In the genomic region with DNA sequence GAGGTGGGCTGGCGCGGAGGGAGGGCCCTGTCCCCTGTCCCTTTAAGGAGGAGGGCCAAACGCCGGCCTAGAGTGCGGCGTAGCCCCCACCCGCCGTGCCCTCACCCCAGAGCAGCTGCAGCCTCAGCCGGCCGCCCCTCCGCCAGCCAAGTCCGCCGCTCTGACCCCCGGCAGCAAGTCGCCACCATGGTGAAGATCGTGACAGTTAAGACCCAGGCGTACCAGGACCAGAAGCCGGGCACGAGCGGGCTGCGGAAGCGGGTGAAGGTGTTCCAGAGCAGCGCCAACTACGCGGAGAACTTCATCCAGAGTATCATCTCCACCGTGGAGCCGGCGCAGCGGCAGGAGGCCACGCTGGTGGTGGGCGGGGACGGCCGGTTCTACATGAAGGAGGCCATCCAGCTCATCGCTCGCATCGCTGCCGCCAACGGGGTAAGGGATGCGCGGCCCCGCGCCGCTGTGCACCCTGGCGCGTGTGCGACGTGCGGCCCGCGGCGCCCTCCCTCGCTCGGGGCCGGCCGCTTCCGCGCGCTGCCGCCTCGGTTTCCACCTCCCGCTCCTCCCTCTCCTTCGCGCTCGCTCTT, we compare ENCODE assay signal across 1 cellular context.
A peak's percentile ranks its signal among the peaks of the same experiment; 100 is the strongest.
TF ChIP-seq lines count a peak whose summit lies in the region.

A gene (plus strand): TSS at position 109 of the 584 bp plus-strand sequence. CDS start 78 bp downstream, at position 187.

TF ChIP-seq in HepG2, 621 proteins besides CTCF, POLR2A, EP300 and RAD21 (continued from another document and continues in another):
- TF ChIP-seq, protein P1, sequence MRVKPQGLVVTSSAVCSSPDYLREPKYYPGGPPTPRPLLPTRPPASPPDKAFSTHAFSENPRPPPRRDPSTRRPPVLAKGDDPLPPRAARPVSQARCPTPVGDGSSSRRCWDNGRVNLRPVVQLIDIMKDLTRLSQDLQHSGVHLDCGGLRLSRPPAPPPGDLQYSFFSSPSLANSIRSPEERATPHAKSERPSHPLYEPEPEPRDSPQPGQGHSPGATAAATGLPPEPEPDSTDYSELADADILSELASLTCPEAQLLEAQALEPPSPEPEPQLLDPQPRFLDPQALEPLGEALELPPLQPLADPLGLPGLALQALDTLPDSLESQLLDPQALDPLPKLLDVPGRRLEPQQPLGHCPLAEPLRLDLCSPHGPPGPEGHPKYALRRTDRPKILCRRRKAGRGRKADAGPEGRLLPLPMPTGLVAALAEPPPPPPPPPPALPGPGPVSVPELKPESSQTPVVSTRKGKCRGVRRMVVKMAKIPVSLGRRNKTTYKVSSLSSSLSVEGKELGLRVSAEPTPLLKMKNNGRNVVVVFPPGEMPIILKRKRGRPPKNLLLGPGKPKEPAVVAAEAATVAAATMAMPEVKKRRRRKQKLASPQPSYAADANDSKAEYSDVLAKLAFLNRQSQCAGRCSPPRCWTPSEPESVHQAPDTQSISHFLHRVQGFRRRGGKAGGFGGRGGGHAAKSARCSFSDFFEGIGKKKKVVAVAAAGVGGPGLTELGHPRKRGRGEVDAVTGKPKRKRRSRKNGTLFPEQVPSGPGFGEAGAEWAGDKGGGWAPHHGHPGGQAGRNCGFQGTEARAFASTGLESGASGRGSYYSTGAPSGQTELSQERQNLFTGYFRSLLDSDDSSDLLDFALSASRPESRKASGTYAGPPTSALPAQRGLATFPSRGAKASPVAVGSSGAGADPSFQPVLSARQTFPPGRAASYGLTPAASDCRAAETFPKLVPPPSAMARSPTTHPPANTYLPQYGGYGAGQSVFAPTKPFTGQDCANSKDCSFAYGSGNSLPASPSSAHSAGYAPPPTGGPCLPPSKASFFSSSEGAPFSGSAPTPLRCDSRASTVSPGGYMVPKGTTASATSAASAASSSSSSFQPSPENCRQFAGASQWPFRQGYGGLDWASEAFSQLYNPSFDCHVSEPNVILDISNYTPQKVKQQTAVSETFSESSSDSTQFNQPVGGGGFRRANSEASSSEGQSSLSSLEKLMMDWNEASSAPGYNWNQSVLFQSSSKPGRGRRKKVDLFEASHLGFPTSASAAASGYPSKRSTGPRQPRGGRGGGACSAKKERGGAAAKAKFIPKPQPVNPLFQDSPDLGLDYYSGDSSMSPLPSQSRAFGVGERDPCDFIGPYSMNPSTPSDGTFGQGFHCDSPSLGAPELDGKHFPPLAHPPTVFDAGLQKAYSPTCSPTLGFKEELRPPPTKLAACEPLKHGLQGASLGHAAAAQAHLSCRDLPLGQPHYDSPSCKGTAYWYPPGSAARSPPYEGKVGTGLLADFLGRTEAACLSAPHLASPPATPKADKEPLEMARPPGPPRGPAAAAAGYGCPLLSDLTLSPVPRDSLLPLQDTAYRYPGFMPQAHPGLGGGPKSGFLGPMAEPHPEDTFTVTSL (CRISPR knock-in tag; IDR thresholded peaks at IDR 0.05; ENCODE audit: borderline replicate concordance): 0 out of 2 replicates have a peak, but pooled peaks have one; percentile 57
- TF ChIP-seq ZSCAN29 (CRISPR knock-in tag; conservative IDR thresholded peaks at IDR 0.05) (no peak), SPEN (CRISPR knock-in tag; IDR thresholded peaks at IDR 0.05; ENCODE audit: low read depth) (peak; percentile 30; the same call in 1 of the 2 replicates), NCOA2 (CRISPR knock-in tag; IDR thresholded peaks at IDR 0.05) (peak; percentile 32; the same call in 1 of the 2 replicates), ZNF10 (CRISPR knock-in tag; IDR thresholded peaks at IDR 0.05; ENCODE audit: borderline replicate concordance, low read depth) (no peak), ZNF652 (CRISPR knock-in tag; IDR thresholded peaks at IDR 0.05; ENCODE audit: borderline replicate concordance, low read depth) (peak; percentile 46; the same call in 1 of the 2 replicates), THAP11 (CRISPR knock-in tag; IDR thresholded peaks at IDR 0.05) (peak; percentile 66; the same call in 1 of the 2 replicates), FOXM1 (CRISPR knock-in tag; IDR thresholded peaks at IDR 0.05) (no peak), NONO (IDR thresholded peaks at IDR 0.05) (no peak), NONO (CRISPR knock-in tag; conservative IDR thresholded peaks at IDR 0.05) (peak; percentile 89), PLRG1 (conservative IDR thresholded peaks at IDR 0.05) (no peak), ZNF441 (CRISPR knock-in tag; IDR thresholded peaks at IDR 0.05; ENCODE audit: borderline replicate concordance) (peak; percentile 87), NR3C1 (CRISPR knock-in tag; IDR thresholded peaks at IDR 0.05) (no peak), FLYWCH1 (CRISPR knock-in tag; IDR thresholded peaks at IDR 0.05) (no peak), ZNF563 (CRISPR knock-in tag; IDR thresholded peaks at IDR 0.05) (peak; percentile 82; the same call in 1 of the 2 replicates), CBX5 (CRISPR knock-in tag; IDR thresholded peaks at IDR 0.05; ENCODE audit: borderline replicate concordance) (0 out of 2 replicates have a peak, but pooled peaks have one; percentile 22), ZBTB21 (CRISPR knock-in tag; IDR thresholded peaks at IDR 0.05) (no peak), ZNF879 (CRISPR knock-in tag; IDR thresholded peaks at IDR 0.05) (peak; percentile 95), ZBTB20 (CRISPR knock-in tag; IDR thresholded peaks at IDR 0.05; ENCODE audit: borderline replicate concordance, low read depth) (no peak; the same call in 1 of the 2 replicates), NFKB2 (CRISPR knock-in tag; IDR thresholded peaks at IDR 0.05; ENCODE audit: borderline replicate concordance) (no peak; the same call in 1 of the 2 replicates), RFXANK (CRISPR knock-in tag; IDR thresholded peaks at IDR 0.05) (no peak), FOSL1 (CRISPR knock-in tag; IDR thresholded peaks at IDR 0.05; ENCODE audit: borderline replicate concordance) (no peak), ZMYM4 (CRISPR knock-in tag; IDR thresholded peaks at IDR 0.05) (peak; percentile 82; the same call in 1 of the 2 replicates), MTA1 (CRISPR knock-in tag; IDR thresholded peaks at IDR 0.05; ENCODE audit: borderline replicate concordance) (peak; percentile 31; the same call in 1 of the 2 replicates)
- TF ChIP-seq, protein P2, sequence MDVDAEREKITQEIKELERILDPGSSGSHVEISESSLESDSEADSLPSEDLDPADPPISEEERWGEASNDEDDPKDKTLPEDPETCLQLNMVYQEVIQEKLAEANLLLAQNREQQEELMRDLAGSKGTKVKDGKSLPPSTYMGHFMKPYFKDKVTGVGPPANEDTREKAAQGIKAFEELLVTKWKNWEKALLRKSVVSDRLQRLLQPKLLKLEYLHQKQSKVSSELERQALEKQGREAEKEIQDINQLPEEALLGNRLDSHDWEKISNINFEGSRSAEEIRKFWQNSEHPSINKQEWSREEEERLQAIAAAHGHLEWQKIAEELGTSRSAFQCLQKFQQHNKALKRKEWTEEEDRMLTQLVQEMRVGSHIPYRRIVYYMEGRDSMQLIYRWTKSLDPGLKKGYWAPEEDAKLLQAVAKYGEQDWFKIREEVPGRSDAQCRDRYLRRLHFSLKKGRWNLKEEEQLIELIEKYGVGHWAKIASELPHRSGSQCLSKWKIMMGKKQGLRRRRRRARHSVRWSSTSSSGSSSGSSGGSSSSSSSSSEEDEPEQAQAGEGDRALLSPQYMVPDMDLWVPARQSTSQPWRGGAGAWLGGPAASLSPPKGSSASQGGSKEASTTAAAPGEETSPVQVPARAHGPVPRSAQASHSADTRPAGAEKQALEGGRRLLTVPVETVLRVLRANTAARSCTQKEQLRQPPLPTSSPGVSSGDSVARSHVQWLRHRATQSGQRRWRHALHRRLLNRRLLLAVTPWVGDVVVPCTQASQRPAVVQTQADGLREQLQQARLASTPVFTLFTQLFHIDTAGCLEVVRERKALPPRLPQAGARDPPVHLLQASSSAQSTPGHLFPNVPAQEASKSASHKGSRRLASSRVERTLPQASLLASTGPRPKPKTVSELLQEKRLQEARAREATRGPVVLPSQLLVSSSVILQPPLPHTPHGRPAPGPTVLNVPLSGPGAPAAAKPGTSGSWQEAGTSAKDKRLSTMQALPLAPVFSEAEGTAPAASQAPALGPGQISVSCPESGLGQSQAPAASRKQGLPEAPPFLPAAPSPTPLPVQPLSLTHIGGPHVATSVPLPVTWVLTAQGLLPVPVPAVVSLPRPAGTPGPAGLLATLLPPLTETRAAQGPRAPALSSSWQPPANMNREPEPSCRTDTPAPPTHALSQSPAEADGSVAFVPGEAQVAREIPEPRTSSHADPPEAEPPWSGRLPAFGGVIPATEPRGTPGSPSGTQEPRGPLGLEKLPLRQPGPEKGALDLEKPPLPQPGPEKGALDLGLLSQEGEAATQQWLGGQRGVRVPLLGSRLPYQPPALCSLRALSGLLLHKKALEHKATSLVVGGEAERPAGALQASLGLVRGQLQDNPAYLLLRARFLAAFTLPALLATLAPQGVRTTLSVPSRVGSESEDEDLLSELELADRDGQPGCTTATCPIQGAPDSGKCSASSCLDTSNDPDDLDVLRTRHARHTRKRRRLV (CRISPR knock-in tag; IDR thresholded peaks at IDR 0.05): peak; percentile 61; the same call in 1 of the 2 replicates
- TF ChIP-seq, protein P3, sequence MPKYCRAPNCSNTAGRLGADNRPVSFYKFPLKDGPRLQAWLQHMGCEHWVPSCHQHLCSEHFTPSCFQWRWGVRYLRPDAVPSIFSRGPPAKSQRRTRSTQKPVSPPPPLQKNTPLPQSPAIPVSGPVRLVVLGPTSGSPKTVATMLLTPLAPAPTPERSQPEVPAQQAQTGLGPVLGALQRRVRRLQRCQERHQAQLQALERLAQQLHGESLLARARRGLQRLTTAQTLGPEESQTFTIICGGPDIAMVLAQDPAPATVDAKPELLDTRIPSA (CRISPR knock-in tag; IDR thresholded peaks at IDR 0.05; ENCODE audit: borderline replicate concordance): peak; percentile 81; the same call in 1 of the 2 replicates
- TF ChIP-seq, protein P4, sequence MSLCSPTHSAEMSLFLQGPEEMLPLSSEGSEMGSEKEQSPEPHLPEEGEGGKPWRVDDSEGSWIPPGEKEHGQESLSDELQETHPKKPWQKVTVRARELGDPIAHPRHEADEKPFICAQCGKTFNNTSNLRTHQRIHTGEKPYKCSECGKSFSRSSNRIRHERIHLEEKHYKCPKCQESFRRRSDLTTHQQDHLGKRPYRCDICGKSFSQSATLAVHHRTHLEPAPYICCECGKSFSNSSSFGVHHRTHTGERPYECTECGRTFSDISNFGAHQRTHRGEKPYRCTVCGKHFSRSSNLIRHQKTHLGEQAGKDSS (CRISPR knock-in tag; IDR thresholded peaks at IDR 0.05; ENCODE audit: borderline replicate concordance, low read depth): no peak
- TF ChIP-seq, protein P5, sequence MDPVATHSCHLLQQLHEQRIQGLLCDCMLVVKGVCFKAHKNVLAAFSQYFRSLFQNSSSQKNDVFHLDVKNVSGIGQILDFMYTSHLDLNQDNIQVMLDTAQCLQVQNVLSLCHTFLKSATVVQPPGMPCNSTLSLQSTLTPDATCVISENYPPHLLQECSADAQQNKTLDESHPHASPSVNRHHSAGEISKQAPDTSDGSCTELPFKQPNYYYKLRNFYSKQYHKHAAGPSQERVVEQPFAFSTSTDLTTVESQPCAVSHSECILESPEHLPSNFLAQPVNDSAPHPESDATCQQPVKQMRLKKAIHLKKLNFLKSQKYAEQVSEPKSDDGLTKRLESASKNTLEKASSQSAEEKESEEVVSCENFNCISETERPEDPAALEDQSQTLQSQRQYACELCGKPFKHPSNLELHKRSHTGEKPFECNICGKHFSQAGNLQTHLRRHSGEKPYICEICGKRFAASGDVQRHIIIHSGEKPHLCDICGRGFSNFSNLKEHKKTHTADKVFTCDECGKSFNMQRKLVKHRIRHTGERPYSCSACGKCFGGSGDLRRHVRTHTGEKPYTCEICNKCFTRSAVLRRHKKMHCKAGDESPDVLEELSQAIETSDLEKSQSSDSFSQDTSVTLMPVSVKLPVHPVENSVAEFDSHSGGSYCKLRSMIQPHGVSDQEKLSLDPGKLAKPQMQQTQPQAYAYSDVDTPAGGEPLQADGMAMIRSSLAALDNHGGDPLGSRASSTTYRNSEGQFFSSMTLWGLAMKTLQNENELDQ (CRISPR knock-in tag; IDR thresholded peaks at IDR 0.05; ENCODE audit: borderline replicate concordance): no peak
- TF ChIP-seq, protein P6, sequence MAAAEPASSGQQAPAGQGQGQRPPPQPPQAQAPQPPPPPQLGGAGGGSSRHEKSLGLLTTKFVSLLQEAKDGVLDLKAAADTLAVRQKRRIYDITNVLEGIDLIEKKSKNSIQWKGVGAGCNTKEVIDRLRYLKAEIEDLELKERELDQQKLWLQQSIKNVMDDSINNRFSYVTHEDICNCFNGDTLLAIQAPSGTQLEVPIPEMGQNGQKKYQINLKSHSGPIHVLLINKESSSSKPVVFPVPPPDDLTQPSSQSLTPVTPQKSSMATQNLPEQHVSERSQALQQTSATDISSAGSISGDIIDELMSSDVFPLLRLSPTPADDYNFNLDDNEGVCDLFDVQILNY (CRISPR knock-in tag; conservative IDR thresholded peaks at IDR 0.05): 0 out of 2 replicates have a peak, but pooled peaks have one; percentile 29
- TF ChIP-seq, protein P7, sequence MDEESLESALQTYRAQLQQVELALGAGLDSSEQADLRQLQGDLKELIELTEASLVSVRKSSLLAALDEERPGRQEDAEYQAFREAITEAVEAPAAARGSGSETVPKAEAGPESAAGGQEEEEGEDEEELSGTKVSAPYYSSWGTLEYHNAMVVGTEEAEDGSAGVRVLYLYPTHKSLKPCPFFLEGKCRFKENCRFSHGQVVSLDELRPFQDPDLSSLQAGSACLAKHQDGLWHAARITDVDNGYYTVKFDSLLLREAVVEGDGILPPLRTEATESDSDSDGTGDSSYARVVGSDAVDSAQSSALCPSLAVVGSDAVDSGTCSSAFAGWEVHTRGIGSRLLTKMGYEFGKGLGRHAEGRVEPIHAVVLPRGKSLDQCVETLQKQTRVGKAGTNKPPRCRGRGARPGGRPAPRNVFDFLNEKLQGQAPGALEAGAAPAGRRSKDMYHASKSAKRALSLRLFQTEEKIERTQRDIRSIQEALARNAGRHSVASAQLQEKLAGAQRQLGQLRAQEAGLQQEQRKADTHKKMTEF (CRISPR knock-in tag; IDR thresholded peaks at IDR 0.05): peak; percentile 58; the same call in 1 of the 2 replicates
- TF ChIP-seq, protein P8, sequence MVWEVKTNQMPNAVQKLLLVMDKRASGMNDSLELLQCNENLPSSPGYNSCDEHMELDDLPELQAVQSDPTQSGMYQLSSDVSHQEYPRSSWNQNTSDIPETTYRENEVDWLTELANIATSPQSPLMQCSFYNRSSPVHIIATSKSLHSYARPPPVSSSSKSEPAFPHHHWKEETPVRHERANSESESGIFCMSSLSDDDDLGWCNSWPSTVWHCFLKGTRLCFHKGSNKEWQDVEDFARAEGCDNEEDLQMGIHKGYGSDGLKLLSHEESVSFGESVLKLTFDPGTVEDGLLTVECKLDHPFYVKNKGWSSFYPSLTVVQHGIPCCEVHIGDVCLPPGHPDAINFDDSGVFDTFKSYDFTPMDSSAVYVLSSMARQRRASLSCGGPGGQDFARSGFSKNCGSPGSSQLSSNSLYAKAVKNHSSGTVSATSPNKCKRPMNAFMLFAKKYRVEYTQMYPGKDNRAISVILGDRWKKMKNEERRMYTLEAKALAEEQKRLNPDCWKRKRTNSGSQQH (CRISPR knock-in tag; IDR thresholded peaks at IDR 0.05; ENCODE audit: low read depth): no peak
- TF ChIP-seq, protein P9, sequence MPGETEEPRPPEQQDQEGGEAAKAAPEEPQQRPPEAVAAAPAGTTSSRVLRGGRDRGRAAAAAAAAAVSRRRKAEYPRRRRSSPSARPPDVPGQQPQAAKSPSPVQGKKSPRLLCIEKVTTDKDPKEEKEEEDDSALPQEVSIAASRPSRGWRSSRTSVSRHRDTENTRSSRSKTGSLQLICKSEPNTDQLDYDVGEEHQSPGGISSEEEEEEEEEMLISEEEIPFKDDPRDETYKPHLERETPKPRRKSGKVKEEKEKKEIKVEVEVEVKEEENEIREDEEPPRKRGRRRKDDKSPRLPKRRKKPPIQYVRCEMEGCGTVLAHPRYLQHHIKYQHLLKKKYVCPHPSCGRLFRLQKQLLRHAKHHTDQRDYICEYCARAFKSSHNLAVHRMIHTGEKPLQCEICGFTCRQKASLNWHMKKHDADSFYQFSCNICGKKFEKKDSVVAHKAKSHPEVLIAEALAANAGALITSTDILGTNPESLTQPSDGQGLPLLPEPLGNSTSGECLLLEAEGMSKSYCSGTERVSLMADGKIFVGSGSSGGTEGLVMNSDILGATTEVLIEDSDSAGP (CRISPR knock-in tag; IDR thresholded peaks at IDR 0.05; ENCODE audit: borderline replicate concordance): peak; percentile 99
